ENCODE assay signal across 1 cellular context in the genomic region with DNA sequence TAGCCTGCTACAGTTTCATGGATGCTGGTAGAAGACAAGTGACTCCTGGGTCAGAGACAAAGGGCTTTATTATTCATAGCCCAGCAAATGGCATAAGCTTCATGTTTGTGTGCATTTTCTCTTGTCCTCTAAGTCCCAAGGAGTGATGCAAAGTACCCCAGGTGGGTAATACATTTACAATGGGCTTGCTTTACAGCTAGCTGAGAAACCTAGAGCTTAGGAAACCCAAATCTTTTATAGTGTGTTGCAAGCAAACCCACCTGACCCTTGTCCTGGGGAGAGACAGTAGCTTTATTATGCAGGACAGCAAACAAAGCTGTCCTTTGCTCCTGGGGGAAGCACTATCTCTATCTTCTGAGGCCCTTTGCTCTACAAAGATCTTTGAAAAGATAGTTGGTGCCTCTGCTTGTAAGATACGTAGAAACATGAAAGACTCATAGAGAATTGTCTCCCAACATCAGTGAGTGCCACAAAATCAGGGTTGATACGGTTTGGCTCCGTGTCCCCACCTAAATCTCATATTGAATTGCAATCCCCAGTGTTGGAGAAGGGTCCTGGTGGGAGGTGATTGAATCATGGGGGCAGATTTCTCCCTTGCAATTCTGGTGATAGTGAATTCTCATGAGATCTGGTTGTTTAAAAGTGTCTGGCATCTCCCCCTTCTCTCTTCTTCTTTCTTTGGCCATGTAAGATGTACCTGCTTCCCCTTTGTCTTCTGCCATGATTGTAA.
TF ChIP-seq lines count a peak whose summit lies in the region.

No MANE protein-coding gene starts in this region.

TF ChIP-seq in HepG2, 621 proteins besides CTCF, POLR2A, EP300 and RAD21 (continued from another document and continues in another):
- TF ChIP-seq, protein P1, sequence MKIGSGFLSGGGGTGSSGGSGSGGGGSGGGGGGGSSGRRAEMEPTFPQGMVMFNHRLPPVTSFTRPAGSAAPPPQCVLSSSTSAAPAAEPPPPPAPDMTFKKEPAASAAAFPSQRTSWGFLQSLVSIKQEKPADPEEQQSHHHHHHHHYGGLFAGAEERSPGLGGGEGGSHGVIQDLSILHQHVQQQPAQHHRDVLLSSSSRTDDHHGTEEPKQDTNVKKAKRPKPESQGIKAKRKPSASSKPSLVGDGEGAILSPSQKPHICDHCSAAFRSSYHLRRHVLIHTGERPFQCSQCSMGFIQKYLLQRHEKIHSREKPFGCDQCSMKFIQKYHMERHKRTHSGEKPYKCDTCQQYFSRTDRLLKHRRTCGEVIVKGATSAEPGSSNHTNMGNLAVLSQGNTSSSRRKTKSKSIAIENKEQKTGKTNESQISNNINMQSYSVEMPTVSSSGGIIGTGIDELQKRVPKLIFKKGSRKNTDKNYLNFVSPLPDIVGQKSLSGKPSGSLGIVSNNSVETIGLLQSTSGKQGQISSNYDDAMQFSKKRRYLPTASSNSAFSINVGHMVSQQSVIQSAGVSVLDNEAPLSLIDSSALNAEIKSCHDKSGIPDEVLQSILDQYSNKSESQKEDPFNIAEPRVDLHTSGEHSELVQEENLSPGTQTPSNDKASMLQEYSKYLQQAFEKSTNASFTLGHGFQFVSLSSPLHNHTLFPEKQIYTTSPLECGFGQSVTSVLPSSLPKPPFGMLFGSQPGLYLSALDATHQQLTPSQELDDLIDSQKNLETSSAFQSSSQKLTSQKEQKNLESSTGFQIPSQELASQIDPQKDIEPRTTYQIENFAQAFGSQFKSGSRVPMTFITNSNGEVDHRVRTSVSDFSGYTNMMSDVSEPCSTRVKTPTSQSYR (CRISPR knock-in tag; IDR thresholded peaks at IDR 0.05; ENCODE audit: borderline replicate concordance): no peak; the same call in 1 of the 2 replicates
- TF ChIP-seq, protein P2, sequence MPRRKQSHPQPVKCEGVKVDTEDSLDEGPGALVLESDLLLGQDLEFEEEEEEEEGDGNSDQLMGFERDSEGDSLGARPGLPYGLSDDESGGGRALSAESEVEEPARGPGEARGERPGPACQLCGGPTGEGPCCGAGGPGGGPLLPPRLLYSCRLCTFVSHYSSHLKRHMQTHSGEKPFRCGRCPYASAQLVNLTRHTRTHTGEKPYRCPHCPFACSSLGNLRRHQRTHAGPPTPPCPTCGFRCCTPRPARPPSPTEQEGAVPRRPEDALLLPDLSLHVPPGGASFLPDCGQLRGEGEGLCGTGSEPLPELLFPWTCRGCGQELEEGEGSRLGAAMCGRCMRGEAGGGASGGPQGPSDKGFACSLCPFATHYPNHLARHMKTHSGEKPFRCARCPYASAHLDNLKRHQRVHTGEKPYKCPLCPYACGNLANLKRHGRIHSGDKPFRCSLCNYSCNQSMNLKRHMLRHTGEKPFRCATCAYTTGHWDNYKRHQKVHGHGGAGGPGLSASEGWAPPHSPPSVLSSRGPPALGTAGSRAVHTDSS (CRISPR knock-in tag; conservative IDR thresholded peaks at IDR 0.05): no peak
- TF ChIP-seq ZC3H4 (CRISPR knock-in tag; IDR thresholded peaks at IDR 0.05; ENCODE audit: borderline replicate concordance) (no peak), FOXP1 (IDR thresholded peaks at IDR 0.05) (no peak), FOXP1 (CRISPR knock-in tag; IDR thresholded peaks at IDR 0.05) (peak; percentile 52; the same call in 1 of the 2 replicates), NR2F1 (CRISPR knock-in tag; IDR thresholded peaks at IDR 0.05) (peak; percentile 16 to 42; a peak in 2 of 4 replicates), NONO (IDR thresholded peaks at IDR 0.05) (no peak), NONO (CRISPR knock-in tag; conservative IDR thresholded peaks at IDR 0.05) (no peak; the same call in 1 of the 2 replicates), HOXA9 (CRISPR knock-in tag; IDR thresholded peaks at IDR 0.05; ENCODE audit: borderline replicate concordance) (no peak), CREM (IDR thresholded peaks at IDR 0.05) (peak; percentile 88), CREM (CRISPR knock-in tag; IDR thresholded peaks at IDR 0.05) (no peak), ZNF563 (CRISPR knock-in tag; IDR thresholded peaks at IDR 0.05) (no peak), ETV6 (CRISPR knock-in tag; conservative IDR thresholded peaks at IDR 0.05) (no peak), TBX3 (IDR thresholded peaks at IDR 0.05; ENCODE audit: borderline replicate concordance) (no peak), ZNF232 (CRISPR knock-in tag; IDR thresholded peaks at IDR 0.05; ENCODE audit: borderline replicate concordance) (peak; percentile 41; the same call in 1 of the 2 replicates), MIER2 (CRISPR knock-in tag; IDR thresholded peaks at IDR 0.05) (0 out of 2 replicates have a peak, but pooled peaks have one; percentile 37)
- TF ChIP-seq, protein P3, sequence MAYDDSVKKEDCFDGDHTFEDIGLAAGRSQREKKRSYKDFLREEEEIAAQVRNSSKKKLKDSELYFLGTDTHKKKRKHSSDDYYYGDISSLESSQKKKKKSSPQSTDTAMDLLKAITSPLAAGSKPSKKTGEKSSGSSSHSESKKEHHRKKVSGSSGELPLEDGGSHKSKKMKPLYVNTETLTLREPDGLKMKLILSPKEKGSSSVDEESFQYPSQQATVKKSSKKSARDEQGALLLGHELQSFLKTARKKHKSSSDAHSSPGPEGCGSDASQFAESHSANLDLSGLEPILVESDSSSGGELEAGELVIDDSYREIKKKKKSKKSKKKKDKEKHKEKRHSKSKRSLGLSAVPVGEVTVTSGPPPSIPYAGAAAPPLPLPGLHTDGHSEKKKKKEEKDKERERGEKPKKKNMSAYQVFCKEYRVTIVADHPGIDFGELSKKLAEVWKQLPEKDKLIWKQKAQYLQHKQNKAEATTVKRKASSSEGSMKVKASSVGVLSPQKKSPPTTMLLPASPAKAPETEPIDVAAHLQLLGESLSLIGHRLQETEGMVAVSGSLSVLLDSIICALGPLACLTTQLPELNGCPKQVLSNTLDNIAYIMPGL (CRISPR knock-in tag; IDR thresholded peaks at IDR 0.05; ENCODE audit: borderline replicate concordance in 1 of 2, low read depth in 1 of 2): 0 out of 4 replicates have a peak, but pooled peaks of 1 of the 2 experiments have one; percentile 41
- TF ChIP-seq, protein P4, sequence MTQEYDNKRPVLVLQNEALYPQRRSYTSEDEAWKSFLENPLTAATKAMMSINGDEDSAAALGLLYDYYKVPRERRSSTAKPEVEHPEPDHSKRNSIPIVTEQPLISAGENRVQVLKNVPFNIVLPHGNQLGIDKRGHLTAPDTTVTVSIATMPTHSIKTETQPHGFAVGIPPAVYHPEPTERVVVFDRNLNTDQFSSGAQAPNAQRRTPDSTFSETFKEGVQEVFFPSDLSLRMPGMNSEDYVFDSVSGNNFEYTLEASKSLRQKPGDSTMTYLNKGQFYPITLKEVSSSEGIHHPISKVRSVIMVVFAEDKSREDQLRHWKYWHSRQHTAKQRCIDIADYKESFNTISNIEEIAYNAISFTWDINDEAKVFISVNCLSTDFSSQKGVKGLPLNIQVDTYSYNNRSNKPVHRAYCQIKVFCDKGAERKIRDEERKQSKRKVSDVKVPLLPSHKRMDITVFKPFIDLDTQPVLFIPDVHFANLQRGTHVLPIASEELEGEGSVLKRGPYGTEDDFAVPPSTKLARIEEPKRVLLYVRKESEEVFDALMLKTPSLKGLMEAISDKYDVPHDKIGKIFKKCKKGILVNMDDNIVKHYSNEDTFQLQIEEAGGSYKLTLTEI (CRISPR knock-in tag; conservative IDR thresholded peaks at IDR 0.05): no peak
- TF ChIP-seq, protein P5, sequence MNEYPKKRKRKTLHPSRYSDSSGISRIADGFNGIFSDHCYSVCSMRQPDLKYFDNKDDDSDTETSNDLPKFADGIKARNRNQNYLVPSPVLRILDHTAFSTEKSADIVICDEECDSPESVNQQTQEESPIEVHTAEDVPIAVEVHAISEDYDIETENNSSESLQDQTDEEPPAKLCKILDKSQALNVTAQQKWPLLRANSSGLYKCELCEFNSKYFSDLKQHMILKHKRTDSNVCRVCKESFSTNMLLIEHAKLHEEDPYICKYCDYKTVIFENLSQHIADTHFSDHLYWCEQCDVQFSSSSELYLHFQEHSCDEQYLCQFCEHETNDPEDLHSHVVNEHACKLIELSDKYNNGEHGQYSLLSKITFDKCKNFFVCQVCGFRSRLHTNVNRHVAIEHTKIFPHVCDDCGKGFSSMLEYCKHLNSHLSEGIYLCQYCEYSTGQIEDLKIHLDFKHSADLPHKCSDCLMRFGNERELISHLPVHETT (CRISPR knock-in tag; conservative IDR thresholded peaks at IDR 0.05): no peak
- TF ChIP-seq, protein P6, sequence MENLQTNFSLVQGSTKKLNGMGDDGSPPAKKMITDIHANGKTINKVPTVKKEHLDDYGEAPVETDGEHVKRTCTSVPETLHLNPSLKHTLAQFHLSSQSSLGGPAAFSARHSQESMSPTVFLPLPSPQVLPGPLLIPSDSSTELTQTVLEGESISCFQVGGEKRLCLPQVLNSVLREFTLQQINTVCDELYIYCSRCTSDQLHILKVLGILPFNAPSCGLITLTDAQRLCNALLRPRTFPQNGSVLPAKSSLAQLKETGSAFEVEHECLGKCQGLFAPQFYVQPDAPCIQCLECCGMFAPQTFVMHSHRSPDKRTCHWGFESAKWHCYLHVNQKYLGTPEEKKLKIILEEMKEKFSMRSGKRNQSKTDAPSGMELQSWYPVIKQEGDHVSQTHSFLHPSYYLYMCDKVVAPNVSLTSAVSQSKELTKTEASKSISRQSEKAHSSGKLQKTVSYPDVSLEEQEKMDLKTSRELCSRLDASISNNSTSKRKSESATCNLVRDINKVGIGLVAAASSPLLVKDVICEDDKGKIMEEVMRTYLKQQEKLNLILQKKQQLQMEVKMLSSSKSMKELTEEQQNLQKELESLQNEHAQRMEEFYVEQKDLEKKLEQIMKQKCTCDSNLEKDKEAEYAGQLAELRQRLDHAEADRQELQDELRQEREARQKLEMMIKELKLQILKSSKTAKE (CRISPR knock-in tag; IDR thresholded peaks at IDR 0.05; ENCODE audit: borderline replicate concordance): no peak
- TF ChIP-seq, protein P7, sequence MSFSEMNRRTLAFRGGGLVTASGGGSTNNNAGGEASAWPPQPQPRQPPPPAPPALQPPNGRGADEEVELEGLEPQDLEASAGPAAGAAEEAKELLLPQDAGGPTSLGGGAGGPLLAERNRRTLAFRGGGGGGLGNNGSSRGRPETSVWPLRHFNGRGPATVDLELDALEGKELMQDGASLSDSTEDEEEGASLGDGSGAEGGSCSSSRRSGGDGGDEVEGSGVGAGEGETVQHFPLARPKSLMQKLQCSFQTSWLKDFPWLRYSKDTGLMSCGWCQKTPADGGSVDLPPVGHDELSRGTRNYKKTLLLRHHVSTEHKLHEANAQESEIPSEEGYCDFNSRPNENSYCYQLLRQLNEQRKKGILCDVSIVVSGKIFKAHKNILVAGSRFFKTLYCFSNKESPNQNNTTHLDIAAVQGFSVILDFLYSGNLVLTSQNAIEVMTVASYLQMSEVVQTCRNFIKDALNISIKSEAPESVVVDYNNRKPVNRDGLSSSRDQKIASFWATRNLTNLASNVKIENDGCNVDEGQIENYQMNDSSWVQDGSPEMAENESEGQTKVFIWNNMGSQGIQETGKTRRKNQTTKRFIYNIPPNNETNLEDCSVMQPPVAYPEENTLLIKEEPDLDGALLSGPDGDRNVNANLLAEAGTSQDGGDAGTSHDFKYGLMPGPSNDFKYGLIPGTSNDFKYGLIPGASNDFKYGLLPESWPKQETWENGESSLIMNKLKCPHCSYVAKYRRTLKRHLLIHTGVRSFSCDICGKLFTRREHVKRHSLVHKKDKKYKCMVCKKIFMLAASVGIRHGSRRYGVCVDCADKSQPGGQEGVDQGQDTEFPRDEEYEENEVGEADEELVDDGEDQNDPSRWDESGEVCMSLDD (CRISPR knock-in tag; IDR thresholded peaks at IDR 0.05; ENCODE audit: borderline replicate concordance): no peak; the same call in 1 of the 2 replicates
- TF ChIP-seq, protein P8, sequence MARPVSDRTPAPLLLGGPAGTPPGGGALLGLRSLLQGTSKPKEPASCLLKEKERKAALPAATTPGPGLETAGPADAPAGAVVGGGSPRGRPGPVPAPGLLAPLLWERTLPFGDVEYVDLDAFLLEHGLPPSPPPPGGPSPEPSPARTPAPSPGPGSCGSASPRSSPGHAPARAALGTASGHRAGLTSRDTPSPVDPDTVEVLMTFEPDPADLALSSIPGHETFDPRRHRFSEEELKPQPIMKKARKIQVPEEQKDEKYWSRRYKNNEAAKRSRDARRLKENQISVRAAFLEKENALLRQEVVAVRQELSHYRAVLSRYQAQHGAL (CRISPR knock-in tag; IDR thresholded peaks at IDR 0.05; ENCODE audit: not compliant biosample characterization): no peak
- TF ChIP-seq, protein P9, sequence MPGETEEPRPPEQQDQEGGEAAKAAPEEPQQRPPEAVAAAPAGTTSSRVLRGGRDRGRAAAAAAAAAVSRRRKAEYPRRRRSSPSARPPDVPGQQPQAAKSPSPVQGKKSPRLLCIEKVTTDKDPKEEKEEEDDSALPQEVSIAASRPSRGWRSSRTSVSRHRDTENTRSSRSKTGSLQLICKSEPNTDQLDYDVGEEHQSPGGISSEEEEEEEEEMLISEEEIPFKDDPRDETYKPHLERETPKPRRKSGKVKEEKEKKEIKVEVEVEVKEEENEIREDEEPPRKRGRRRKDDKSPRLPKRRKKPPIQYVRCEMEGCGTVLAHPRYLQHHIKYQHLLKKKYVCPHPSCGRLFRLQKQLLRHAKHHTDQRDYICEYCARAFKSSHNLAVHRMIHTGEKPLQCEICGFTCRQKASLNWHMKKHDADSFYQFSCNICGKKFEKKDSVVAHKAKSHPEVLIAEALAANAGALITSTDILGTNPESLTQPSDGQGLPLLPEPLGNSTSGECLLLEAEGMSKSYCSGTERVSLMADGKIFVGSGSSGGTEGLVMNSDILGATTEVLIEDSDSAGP (CRISPR knock-in tag; IDR thresholded peaks at IDR 0.05; ENCODE audit: borderline replicate concordance): no peak
- TF ChIP-seq, protein P10, sequence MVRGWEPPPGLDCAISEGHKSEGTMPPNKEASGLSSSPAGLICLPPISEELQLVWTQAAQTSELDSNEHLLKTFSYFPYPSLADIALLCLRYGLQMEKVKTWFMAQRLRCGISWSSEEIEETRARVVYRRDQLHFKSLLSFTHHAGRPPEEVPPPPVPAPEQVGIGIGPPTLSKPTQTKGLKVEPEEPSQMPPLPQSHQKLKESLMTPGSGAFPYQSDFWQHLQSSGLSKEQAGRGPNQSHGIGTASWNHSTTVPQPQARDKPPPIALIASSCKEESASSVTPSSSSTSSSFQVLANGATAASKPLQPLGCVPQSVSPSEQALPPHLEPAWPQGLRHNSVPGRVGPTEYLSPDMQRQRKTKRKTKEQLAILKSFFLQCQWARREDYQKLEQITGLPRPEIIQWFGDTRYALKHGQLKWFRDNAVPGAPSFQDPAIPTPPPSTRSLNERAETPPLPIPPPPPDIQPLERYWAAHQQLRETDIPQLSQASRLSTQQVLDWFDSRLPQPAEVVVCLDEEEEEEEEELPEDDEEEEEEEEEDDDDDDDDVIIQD (CRISPR knock-in tag; IDR thresholded peaks at IDR 0.05; ENCODE audit: low read depth): peak; percentile 77; the same call in 1 of the 2 replicates
- TF ChIP-seq, protein P11, sequence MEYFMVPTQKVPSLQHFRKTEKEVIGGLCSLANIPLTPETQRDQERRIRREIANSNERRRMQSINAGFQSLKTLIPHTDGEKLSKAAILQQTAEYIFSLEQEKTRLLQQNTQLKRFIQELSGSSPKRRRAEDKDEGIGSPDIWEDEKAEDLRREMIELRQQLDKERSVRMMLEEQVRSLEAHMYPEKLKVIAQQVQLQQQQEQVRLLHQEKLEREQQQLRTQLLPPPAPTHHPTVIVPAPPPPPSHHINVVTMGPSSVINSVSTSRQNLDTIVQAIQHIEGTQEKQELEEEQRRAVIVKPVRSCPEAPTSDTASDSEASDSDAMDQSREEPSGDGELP (IDR thresholded peaks at IDR 0.05; ENCODE audit: borderline replicate concordance, low read depth): peak; percentile 70; the same call in 1 of the 2 replicates
